In the genomic region with DNA sequence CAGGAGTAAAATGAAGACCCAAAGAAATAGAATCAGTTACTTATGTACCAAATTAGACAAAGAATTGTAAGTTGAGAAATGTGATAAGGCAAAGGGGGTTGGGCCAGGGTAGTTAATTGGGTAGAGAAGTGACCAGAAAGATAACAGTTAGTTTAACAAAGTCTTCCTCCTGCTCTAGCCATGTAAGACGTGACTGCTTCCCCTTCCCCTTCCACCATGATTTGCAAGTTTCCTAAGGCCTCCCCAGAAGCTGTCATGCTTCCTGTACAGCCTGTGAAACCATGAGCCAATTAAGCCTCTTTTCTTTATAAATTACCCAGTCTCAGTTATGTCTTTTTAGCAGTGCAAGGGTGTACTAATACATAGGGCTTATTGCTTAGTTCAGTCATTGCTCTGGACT, we compare ENCODE assay signal across 30 cellular contexts.
"Had no signal": no experiment of that assay in that cellular context is flagged by ENCODE, and none has a peak within 500 bp of the region (broad histone marks: within the 10 kb centered on the region; RNA-seq: fewer than 3 reads in every experiment).

No MANE protein-coding gene starts in this region.

- H3K4me1 Mint-ChIP-seq: activated B cell treated with CpG ODN at 0.5 μM for 24 hours; activated naive CD4-positive, alpha-beta T cell treated with anti-CD3 and anti-CD28 coated beads, Interleukin-2, amount 50 U/mL, for 24 hours; activated naive CD8-positive, alpha-beta T cell treated with anti-CD3 and anti-CD28 coated beads for 36 hours; activated naive CD8-positive, alpha-beta T cell treated with anti-CD3 and anti-CD28 coated beads, Interleukin-2, amount 50 U/mL, for 24 hours had no signal

- DNase-seq: activated B cell treated with CpG ODN at 0.5 μM for 24 hours; activated CD4-positive, alpha-beta T cell treated with anti-CD3 and anti-CD28 coated beads for 48 hours; activated CD4-positive, alpha-beta T cell treated with anti-CD3 and anti-CD28 coated beads, Interleukin-2, amount 50 U/mL, for 1 hour; activated CD4-positive, alpha-beta T cell treated with anti-CD3 and anti-CD28 coated beads, Interleukin-2, amount 50 U/mL, for 48 hours; activated CD8-positive, alpha-beta memory T cell treated with anti-CD3 and anti-CD28 coated beads for 24 hours; activated CD8-positive, alpha-beta T cell treated with anti-CD3 and anti-CD28 coated beads for 36 hours; activated effector memory CD4-positive, alpha-beta T cell treated with anti-CD3 and anti-CD28 coated beads, Interleukin-2, amount 50 U/mL, for 16 hours; activated naive CD4-positive, alpha-beta T cell treated with anti-CD3 and anti-CD28 coated beads for 36 hours; activated naive CD8-positive, alpha-beta T cell treated with anti-CD3 and anti-CD28 coated beads for 36 hours; activated naive CD8-positive, alpha-beta T cell treated with anti-CD3 and anti-CD28 coated beads, Interleukin-2, amount 50 U/mL, for 24 hours; activated T-cell treated with anti-CD3 and anti-CD28 coated beads, Interleukin-2, amount 50 U/mL, for 4 hours; adrenal gland; amygdala; aorta; body of pancreas; caudate nucleus; cerebellar nuclear complex; colonic mucosa; effector CD8-positive, alpha-beta T cell; esophagus squamous epithelium; foreskin melanocyte; heart right ventricle; T1000; WERI-Rb-1 had no signal

- H3K9me3 Mint-ChIP-seq: activated naive CD4-positive, alpha-beta T cell treated with anti-CD3 and anti-CD28 coated beads, Interleukin-2, amount 50 U/mL, for 24 hours; activated T-helper 2 cell treated with anti-CD3 and anti-CD28 coated beads, Interferon-gamma antibody, Interleukin-2, Interleukin-4, amounts not matched to agents 10 μg/mL and 5 μg/mL and 100 μg/mL, durations not matched to agents 14 hours and 24 hours and 36 hours; T-helper 2 cell treated with Interferon-gamma antibody and Interleukin-4, amounts not matched to agents 5 μg/mL and 100 μg/mL, for 36 hours had no signal

- H3K36me3 Mint-ChIP-seq: activated naive CD4-positive, alpha-beta T cell treated with anti-CD3 and anti-CD28 coated beads, Interleukin-2, amount 50 U/mL, for 24 hours; activated naive CD8-positive, alpha-beta T cell treated with anti-CD3 and anti-CD28 coated beads for 36 hours had no signal

- ATAC-seq: activated CD4-positive, CD25-positive, alpha-beta regulatory T cell treated with anti-CD3 and anti-CD28 coated beads, Interleukin-2, amount 50 U/mL, for 24 hours; activated CD8-positive, alpha-beta T cell treated with anti-CD3 and anti-CD28 coated beads for 36 hours; activated naive CD8-positive, alpha-beta T cell treated with anti-CD3 and anti-CD28 coated beads, Interleukin-2, amount 50 U/mL, for 24 hours; activated T-cell treated with anti-CD3 and anti-CD28 coated beads, Interleukin-2, amount 50 U/mL, for 4 hours; body of pancreas; gastroesophageal sphincter; heart right ventricle had no signal

- H3K27ac Mint-ChIP-seq: activated B cell treated with CpG ODN at 0.5 μM for 24 hours; activated CD8-positive, alpha-beta T cell treated with anti-CD3 and anti-CD28 coated beads for 36 hours; activated naive CD4-positive, alpha-beta T cell treated with anti-CD3 and anti-CD28 coated beads for 36 hours; activated naive CD4-positive, alpha-beta T cell treated with anti-CD3 and anti-CD28 coated beads, Interleukin-2, amount 50 U/mL, for 24 hours; activated naive CD8-positive, alpha-beta T cell treated with anti-CD3 and anti-CD28 coated beads for 36 hours; activated naive CD8-positive, alpha-beta T cell treated with anti-CD3 and anti-CD28 coated beads, Interleukin-2, amount 50 U/mL, for 24 hours; activated T-helper 2 cell treated with anti-CD3 and anti-CD28 coated beads, Interferon-gamma antibody, Interleukin-2, Interleukin-4, amounts not matched to agents 10 μg/mL and 5 μg/mL and 100 μg/mL, durations not matched to agents 14 hours and 24 hours and 36 hours; T-helper 2 cell treated with Interferon-gamma antibody and Interleukin-4, amounts not matched to agents 5 μg/mL and 100 μg/mL, for 36 hours had no signal

- H3K4me3 Mint-ChIP-seq: activated B cell treated with CpG ODN at 0.5 μM for 24 hours; activated CD8-positive, alpha-beta T cell treated with anti-CD3 and anti-CD28 coated beads for 36 hours; activated naive CD4-positive, alpha-beta T cell treated with anti-CD3 and anti-CD28 coated beads for 36 hours; activated naive CD4-positive, alpha-beta T cell treated with anti-CD3 and anti-CD28 coated beads, Interleukin-2, amount 50 U/mL, for 24 hours; activated naive CD8-positive, alpha-beta T cell treated with anti-CD3 and anti-CD28 coated beads for 36 hours; activated naive CD8-positive, alpha-beta T cell treated with anti-CD3 and anti-CD28 coated beads, Interleukin-2, amount 50 U/mL, for 24 hours; activated T-cell treated with anti-CD3 and anti-CD28 coated beads, Interleukin-2, amount 50 U/mL, for 4 hours; T-helper 2 cell treated with Interferon-gamma antibody and Interleukin-4, amounts not matched to agents 5 μg/mL and 100 μg/mL, for 36 hours had no signal

- H3K4me3 ChIP-seq: adrenal gland, body of pancreas, colonic mucosa, esophagus squamous epithelium, gastroesophageal sphincter, heart right ventricle, hepatocyte had no signal
